In genomic region chr11:86722041-86722440, GRCh38 we compare ENCODE assay signal across 2 cellular contexts.
TF ChIP-seq lines count a peak whose summit lies in the region.

No MANE protein-coding gene starts in this region.

TF ChIP-seq in SK-N-SH, 30 proteins besides CTCF, POLR2A, EP300 and RAD21 (continued from another document):
- TF ChIP-seq REST (IDR thresholded peaks at IDR 0.05; ENCODE audit: low read depth, low read length), result no peak
- TF ChIP-seq RXRA (IDR thresholded peaks at IDR 0.05; ENCODE audit: borderline replicate concordance, low read depth), result no peak
- no peak for TF ChIP-seq SIN3A (IDR thresholded peaks at IDR 0.05; ENCODE audit: borderline replicate concordance, low read depth, low read length)
- TF ChIP-seq YY1 (IDR thresholded peaks at IDR 0.05; ENCODE audit: low read depth), result no peak
- TF ChIP-seq, protein P1, sequence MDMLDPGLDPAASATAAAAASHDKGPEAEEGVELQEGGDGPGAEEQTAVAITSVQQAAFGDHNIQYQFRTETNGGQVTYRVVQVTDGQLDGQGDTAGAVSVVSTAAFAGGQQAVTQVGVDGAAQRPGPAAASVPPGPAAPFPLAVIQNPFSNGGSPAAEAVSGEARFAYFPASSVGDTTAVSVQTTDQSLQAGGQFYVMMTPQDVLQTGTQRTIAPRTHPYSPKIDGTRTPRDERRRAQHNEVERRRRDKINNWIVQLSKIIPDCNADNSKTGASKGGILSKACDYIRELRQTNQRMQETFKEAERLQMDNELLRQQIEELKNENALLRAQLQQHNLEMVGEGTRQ (IDR thresholded peaks at IDR 0.05; ENCODE audit: borderline replicate concordance, low read depth, low read length), result no peak
- TF ChIP-seq ELF1 (IDR thresholded peaks at IDR 0.05), result no peak
- no peak for TF ChIP-seq NFIC (IDR thresholded peaks at IDR 0.05; ENCODE audit: borderline replicate concordance)
- TF ChIP-seq PBX3 (IDR thresholded peaks at IDR 0.05), result no peak
TF ChIP-seq in SK-N-SH: peak in this region for 0.

TF ChIP-seq in SK-N-SH treated with all-trans-retinoic acid at 6 μM for 48 hours, 23 proteins besides CTCF, POLR2A, EP300 and RAD21 (continued from another document):
- TF ChIP-seq, protein P2, sequence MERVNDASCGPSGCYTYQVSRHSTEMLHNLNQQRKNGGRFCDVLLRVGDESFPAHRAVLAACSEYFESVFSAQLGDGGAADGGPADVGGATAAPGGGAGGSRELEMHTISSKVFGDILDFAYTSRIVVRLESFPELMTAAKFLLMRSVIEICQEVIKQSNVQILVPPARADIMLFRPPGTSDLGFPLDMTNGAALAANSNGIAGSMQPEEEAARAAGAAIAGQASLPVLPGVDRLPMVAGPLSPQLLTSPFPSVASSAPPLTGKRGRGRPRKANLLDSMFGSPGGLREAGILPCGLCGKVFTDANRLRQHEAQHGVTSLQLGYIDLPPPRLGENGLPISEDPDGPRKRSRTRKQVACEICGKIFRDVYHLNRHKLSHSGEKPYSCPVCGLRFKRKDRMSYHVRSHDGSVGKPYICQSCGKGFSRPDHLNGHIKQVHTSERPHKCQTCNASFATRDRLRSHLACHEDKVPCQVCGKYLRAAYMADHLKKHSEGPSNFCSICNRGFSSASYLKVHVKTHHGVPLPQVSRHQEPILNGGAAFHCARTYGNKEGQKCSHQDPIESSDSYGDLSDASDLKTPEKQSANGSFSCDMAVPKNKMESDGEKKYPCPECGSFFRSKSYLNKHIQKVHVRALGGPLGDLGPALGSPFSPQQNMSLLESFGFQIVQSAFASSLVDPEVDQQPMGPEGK (CRISPR knock-in tag; IDR thresholded peaks at IDR 0.05; ENCODE audit: borderline replicate concordance), result no peak
TF ChIP-seq in SK-N-SH treated with all-trans-retinoic acid at 6 μM for 48 hours: peak in this region for 0.
